In the genomic region with DNA sequence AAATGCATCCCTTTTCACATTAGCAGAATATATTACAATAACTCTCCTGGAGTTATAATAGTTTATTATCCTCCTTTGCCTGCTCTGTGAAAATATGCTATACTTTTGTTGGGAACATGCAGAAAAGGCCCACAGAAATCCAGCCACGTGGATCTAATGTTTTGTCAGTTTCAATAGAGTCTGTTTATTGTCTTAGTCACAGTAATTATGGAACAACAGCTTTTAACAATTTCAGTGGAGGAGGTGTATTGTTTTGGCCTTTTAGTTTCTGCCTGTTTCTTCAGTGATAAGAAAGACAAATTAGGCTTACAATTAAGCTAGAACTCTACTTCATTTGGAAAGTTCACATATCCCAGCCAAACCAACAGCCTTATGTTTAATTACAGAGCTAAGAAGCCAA, we compare ENCODE assay signal across 23 cellular contexts.
"Had no signal": no experiment of that assay in that cellular context is flagged by ENCODE, and none has a peak within 500 bp of the region (broad histone marks: within the 10 kb centered on the region; RNA-seq: fewer than 3 reads in every experiment).

No MANE protein-coding gene starts in this region.

- H3K27me3 ChIP-seq: colonic mucosa, esophagus muscularis mucosa, foreskin keratinocyte, gastroesophageal sphincter, heart right ventricle, left lung had no signal

- DNase-seq: colonic mucosa; cortex of kidney; effector CD8-positive, alpha-beta T cell; effector memory CD8-positive, alpha-beta T cell; endodermal cell; foreskin keratinocyte; glutamatergic neuron; head of caudate nucleus; heart right ventricle; hippocampal formation; left cardiac atrium; left lung; left ventricle myocardium superior; lower lobe of right lung; mesenchymal stem cell; mucosa of descending colon; naive B cell had no signal

- H3K4me3 ChIP-seq: colonic mucosa, esophagus muscularis mucosa, gastroesophageal sphincter, heart right ventricle, left lung, lower lobe of right lung, mucosa of descending colon had no signal

- FAIRE-seq: endothelial cell of umbilical vein, frontal cortex, islet of Langerhans, keratinocyte had no signal

- H3K27ac ChIP-seq: colonic mucosa, esophagus muscularis mucosa, foreskin keratinocyte, gastroesophageal sphincter, heart right ventricle, left lung, lower lobe of right lung had no signal

- ATAC-seq: effector memory CD8-positive, alpha-beta T cell; foreskin keratinocyte; gastroesophageal sphincter; heart right ventricle; left cardiac atrium; left lung; left ventricle myocardium superior; lower lobe of right lung; mucosa of descending colon had no signal

- H3K36me3 ChIP-seq: colonic mucosa, esophagus muscularis mucosa, gastroesophageal sphincter, heart right ventricle, left lung, lower lobe of right lung had no signal

- H3K9me3 ChIP-seq: colonic mucosa, esophagus muscularis mucosa, gastroesophageal sphincter, heart right ventricle, lower lobe of right lung, mucosa of descending colon had no signal

- H3K4me1 ChIP-seq: colonic mucosa, esophagus muscularis mucosa, foreskin keratinocyte, gastroesophageal sphincter, left lung, lower lobe of right lung had no signal
